In genomic region chr11:8018742-8019631, GRCh38 we compare ENCODE assay signal across 1 cellular context.
TF ChIP-seq lines count a peak whose summit lies in the region.

No MANE protein-coding gene starts in this region.

TF ChIP-seq in IMR-90, 13 proteins besides CTCF, POLR2A, EP300 and RAD21 (continued from another document):
- no peak for TF ChIP-seq MXI1 (IDR thresholded peaks at IDR 0.05; ENCODE audit: borderline replicate concordance, low read depth, low read length)
- TF ChIP-seq MAFK (IDR thresholded peaks at IDR 0.05; ENCODE audit: low read depth, low read length): no peak
- peak; percentile 54 for TF ChIP-seq BHLHE40 (IDR thresholded peaks at IDR 0.05; ENCODE audit: low read depth, low read length)
- TF ChIP-seq NFE2L2 (IDR thresholded peaks at IDR 0.05; ENCODE audit: low read depth, low read length): no peak
- no peak for TF ChIP-seq CHD1 (IDR thresholded peaks at IDR 0.05; ENCODE audit: low read depth, low read length)
- TF ChIP-seq FOS (IDR thresholded peaks at IDR 0.05; ENCODE audit: low read depth, low read length): no peak
- TF ChIP-seq RFX5 (IDR thresholded peaks at IDR 0.05; ENCODE audit: low read depth, low read length): no peak
- peak; percentile 50; the same call in 1 of the 2 replicates for TF ChIP-seq MAZ (IDR thresholded peaks at IDR 0.05; ENCODE audit: borderline replicate concordance, low read depth, low read length)
- no peak for TF ChIP-seq CEBPB (IDR thresholded peaks at IDR 0.05; ENCODE audit: low read depth, low read length)
- no peak for TF ChIP-seq SMC3 (IDR thresholded peaks at IDR 0.05; ENCODE audit: low read depth, low read length)
- TF ChIP-seq RCOR1 (IDR thresholded peaks at IDR 0.05; ENCODE audit: insufficient replicate concordance, low read length): no peak
